In genomic region chrX:107542500-107542899, GRCh38 we compare ENCODE assay signal across 8 cellular contexts.
DNase-seq lines count a peak whose midpoint lies in the region; ATAC-seq and TF ChIP-seq lines count a peak whose summit lies in the region.
"Had no signal": no experiment of that assay in that cellular context is flagged by ENCODE, and none has a peak within 500 bp of the region (broad histone marks: within the 10 kb centered on the region; RNA-seq: fewer than 3 reads in every experiment).

No MANE protein-coding gene starts in this region.

- peaks cover 0 to 2% (median 0%) of the 10 kb centered on the region in 6 donors for H3K9me3 Mint-ChIP-seq in immature natural killer cell
- H3K9me3 Mint-ChIP-seq: naive B cell had no signal

- no peaks in the 10 kb centered on the region for H3K4me1 ChIP-seq in prostate gland (replicated peaks)

- no peak overlapping the region for H3K27ac Mint-ChIP-seq in immature natural killer cell
- H3K27ac Mint-ChIP-seq: naive B cell had no signal

- no peaks in the 10 kb centered on the region for H3K9me3 ChIP-seq in prostate gland

- no peak for TF ChIP-seq POLR2A in prostate gland (IDR thresholded peaks at IDR 0.05)

- no peak overlapping the region for H3K4me3 Mint-ChIP-seq in immature natural killer cell
- H3K4me3 Mint-ChIP-seq: naive B cell had no signal

- H3K36me3 Mint-ChIP-seq in immature natural killer cell: no peaks in the 10 kb centered on the region
- H3K36me3 Mint-ChIP-seq: naive B cell had no signal

- 25% methylated on average over 1 of the region's 2 CpGs for WGBS in prostate gland

- no peaks in the 10 kb centered on the region for H3K27me3 ChIP-seq in prostate gland (replicated peaks; ENCODE audit: insufficient read depth)

- ATAC-seq in GM18858 (IDR thresholded peaks at IDR 0.05; ENCODE audit: unreplicated experiment) (peak; percentile 47), HG02798 (IDR thresholded peaks at IDR 0.05; ENCODE audit: poor library complexity, unreplicated experiment) (no peak), GM21360 (IDR thresholded peaks at IDR 0.05; ENCODE audit: unreplicated experiment) (no peak)

- peaks cover 0 to 2% (median 0%) of the 10 kb centered on the region in 3 donors for H3K27me3 Mint-ChIP-seq in immature natural killer cell (ENCODE audit: low read depth in 3 of 3)
- H3K27me3 Mint-ChIP-seq: naive B cell had no signal

- DNase-seq in NCI-H1436 treated with DMSO at 0.1 percent for 48 hours (lab: John Stamatoyannopoulos, UW) (peak; percentile 17), cerebellum (ENCODE audit: low spot score) (peak; percentile 24), prostate gland (ENCODE audit: low spot score) (peak; percentile 16), immature natural killer cell (no peak)
- DNase-seq: naive B cell had no signal

- H3K27ac ChIP-seq in prostate gland: no peak overlapping the region

- H3K36me3 ChIP-seq in prostate gland: no peaks in the 10 kb centered on the region

- intact Hi-C loops in prostate gland (cut with DNase I): no loop called here

- H3K4me1 Mint-ChIP-seq in immature natural killer cell: no peaks in the 10 kb centered on the region

- peak in 2 of 4 experiments; percentile 15 for TF ChIP-seq CTCF in prostate gland (IDR thresholded peaks at IDR 0.05)

- no peak overlapping the region for H3K4me3 ChIP-seq in prostate gland

Comparison
In these comparisons a context has a peak if more than half of its experiments do, and no peak if none do; other contexts are left out.
1. DNase-seq: peak in NCI-H1436 treated with DMSO at 0.1 percent for 48 hours (single experiment), cerebellum (single experiment) and prostate gland (single experiment); none in immature natural killer cell (0 of 3).